15 cellular contexts compared by ENCODE assay signal in the genomic region with DNA sequence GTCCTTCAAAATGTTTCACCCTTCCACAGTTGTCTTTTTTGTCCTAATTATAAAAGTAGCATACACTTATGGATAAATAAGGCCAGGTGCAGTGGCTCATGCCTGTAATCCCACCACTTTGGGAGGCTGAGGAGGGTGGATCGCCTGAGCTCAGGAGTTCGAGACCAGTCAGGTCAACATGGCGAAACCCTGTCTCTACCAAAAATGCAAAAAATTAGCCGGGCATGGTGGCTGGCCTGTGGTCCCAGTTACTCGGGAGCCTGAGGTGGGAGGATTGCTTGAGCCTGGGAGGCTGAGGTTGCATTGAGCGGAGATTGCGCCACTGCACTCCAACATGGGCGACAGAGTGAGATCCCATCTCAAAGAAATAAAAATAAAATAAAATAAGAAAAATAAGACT. TPM values are rescaled to one million over a fixed set of nuclear protein-coding genes. Genes with fewer than 3 reads are reported as not detected.
DNase-seq lines count a peak whose midpoint lies in the region; ATAC-seq and TF ChIP-seq lines count a peak whose summit lies in the region.
"Had no signal": no experiment of that assay in that cellular context is flagged by ENCODE, and none has a peak within 500 bp of the region (broad histone marks: within the 10 kb centered on the region; RNA-seq: fewer than 3 reads in every experiment).

No MANE protein-coding gene starts in this region.

- H3K4me1 Mint-ChIP-seq in T-helper 17 cell: peaks cover 21% of the 10 kb centered on the region
- peaks cover 30 to 53% (median 33%) of the 10 kb centered on the region in 3 donors for H3K4me1 Mint-ChIP-seq in naive B cell
- peaks cover 13% of the 10 kb centered on the region for H3K4me1 Mint-ChIP-seq in chondrocyte (ENCODE audit: low read depth)

- H3K27ac Mint-ChIP-seq in T-helper 17 cell: no peak overlapping the region
- H3K27ac Mint-ChIP-seq in naive B cell: peak overlapping the region in 2 of 6 donors; percentile 38 to 82
- no peak overlapping the region for H3K27ac Mint-ChIP-seq in chondrocyte (ENCODE audit: unreplicated experiment)
- H3K27ac Mint-ChIP-seq: GM23338 had no signal

- H3K27ac ChIP-seq in right atrium auricular region (no peak overlapping the region), left ventricle myocardium inferior (replicated peaks) (no peak overlapping the region), uterus (no peak overlapping the region)
- H3K27ac ChIP-seq: A549 had no signal

- intact Hi-C loops in left ventricle myocardium inferior (cut with micrococcal nuclease): no loop called here
- intact Hi-C loops in uterus (cut with DNase I; ENCODE audit: low total_unique reads): no loop called here

- H3K27me3 Mint-ChIP-seq in T-helper 17 cell: peaks cover 10% of the 10 kb centered on the region
- H3K27me3 Mint-ChIP-seq in naive B cell: peaks cover 0 to 5% (median 0%) of the 10 kb centered on the region in 3 donors
- H3K27me3 Mint-ChIP-seq in chondrocyte (ENCODE audit: low read depth): peaks cover 2% of the 10 kb centered on the region

- TF ChIP-seq CTCF in right atrium auricular region (IDR thresholded peaks at IDR 0.05) (no peak), left ventricle myocardium inferior (IDR thresholded peaks at IDR 0.05; ENCODE audit: borderline replicate concordance) (no peak), chondrocyte (IDR thresholded peaks at IDR 0.05) (no peak), uterus (IDR thresholded peaks at IDR 0.05) (no peak)

- H3K27me3 ChIP-seq in right atrium auricular region (no peaks in the 10 kb centered on the region), left ventricle myocardium inferior (ENCODE audit: low read depth) (peaks cover 33% of the 10 kb centered on the region), uterus (no peaks in the 10 kb centered on the region)

- H3K36me3 Mint-ChIP-seq in T-helper 17 cell (ENCODE audit: low read depth): no peaks in the 10 kb centered on the region
- no peaks in the 10 kb centered on the region for H3K36me3 Mint-ChIP-seq in naive B cell
- no peaks in the 10 kb centered on the region for H3K36me3 Mint-ChIP-seq in chondrocyte (ENCODE audit: low read depth)

- H3K4me3 ChIP-seq in right atrium auricular region (no peak overlapping the region), left ventricle myocardium inferior (no peak overlapping the region), uterus (no peak overlapping the region)
- H3K4me3 ChIP-seq: A549, GM12878, GM23338 had no signal

- H3K9me3 Mint-ChIP-seq in naive B cell (peaks cover 0 to 2% (median 0%) of the 10 kb centered on the region in 7 donors), chondrocyte (ENCODE audit: low read depth) (no peaks in the 10 kb centered on the region)
- H3K9me3 Mint-ChIP-seq: GM23338 had no signal

- no peaks in the 10 kb centered on the region for H3K36me3 ChIP-seq in right atrium auricular region
- H3K36me3 ChIP-seq in left ventricle myocardium inferior: no peaks in the 10 kb centered on the region
- H3K36me3 ChIP-seq in uterus: no peaks in the 10 kb centered on the region

- DNase-seq in right atrium auricular region (ENCODE audit: low spot score) (peak; percentile 43), left ventricle myocardium inferior (no peak), T-helper 17 cell (no peak), naive B cell (no peak), amniotic stem cell (lab: John Stamatoyannopoulos, UW) (no peak), chondrocyte (ENCODE audit: low spot score) (no peak), uterus (no peak)
- DNase-seq: DMS79, H7 had no signal

- TF ChIP-seq POLR2A in uterus (IDR thresholded peaks at IDR 0.05): no peak

- ATAC-seq in T-helper 17 cell (no peak), naive B cell (ENCODE audit: low read depth in 2 of 2) (no peak)
- ATAC-seq: A549, GM12878, GM23338 had no signal

- H3K4me3 Mint-ChIP-seq in T-helper 17 cell: peak overlapping the region; percentile 15
- H3K4me3 Mint-ChIP-seq in naive B cell: peak overlapping the region in 5 of 8 donors; percentile 39 to 94 (median 88)
- H3K4me3 Mint-ChIP-seq in chondrocyte (ENCODE audit: unreplicated experiment): no peak overlapping the region

- H3K9me3 ChIP-seq in right atrium auricular region (no peaks in the 10 kb centered on the region), left ventricle myocardium inferior (replicated peaks) (no peaks in the 10 kb centered on the region), T-helper 17 cell (ENCODE audit: control insufficient read depth, low read length, poor library complexity, severe bottlenecking) (no peaks in the 10 kb centered on the region), uterus (no peaks in the 10 kb centered on the region)
- H3K9me3 ChIP-seq: A549 had no signal

- H3K4me1 ChIP-seq in right atrium auricular region: peaks cover 0 to 7% of the 10 kb centered on the region in 2 donors
- H3K4me1 ChIP-seq in left ventricle myocardium inferior: peaks cover 16% of the 10 kb centered on the region
- H3K4me1 ChIP-seq in uterus: no peaks in the 10 kb centered on the region

RNA-seq across cellular contexts. Expression of gene C5orf52, which starts 1.6 kb away (rescaled TPM):
- total RNA-seq in right atrium auricular region (not detected), left ventricle myocardium inferior (not detected), T-helper 17 cell (not detected), chondrocyte (not detected in 3 replicates), uterus (not detected)
- not detected for polyA plus RNA-seq in naive B cell (ENCODE audit: low read depth in 6 of 6)
- total RNA-seq: G401, GM12878, GM23338, H7 had no signal
- polyA plus RNA-seq: A549, AG04450, BJ, GM12878, GM23338 had no signal

RNA-seq across cellular contexts. Expression of gene SOX30, which starts 20.7 kb away (rescaled TPM):
- under 1 TPM in 1 of 2 donors, not detected in 1; 0.89 TPM for total RNA-seq in right atrium auricular region
- 0.08 TPM for total RNA-seq in left ventricle myocardium inferior
- total RNA-seq in T-helper 17 cell: under 1 TPM in 1 of 2 donors, not detected in 1; 0.44 TPM
- polyA plus RNA-seq in naive B cell (ENCODE audit: low read depth in 6 of 6): 1 to 10 TPM in 2 of 6 donors, under 1 TPM in 4; 0.42 to 1.1 (median 0.83) TPM
- total RNA-seq in chondrocyte: not detected in 3 replicates
- not detected for total RNA-seq in uterus
- total RNA-seq: G401 had no signal

RNA-seq across cellular contexts. Expression of gene THG1L, which starts 58.2 kb away (rescaled TPM):
- total RNA-seq in right atrium auricular region (1 to 10 TPM; 4.5 to 4.8 TPM), left ventricle myocardium inferior (6.6 TPM), T-helper 17 cell (1 to 10 TPM; 5.2 to 5.5 TPM), chondrocyte (7.0 to 10.1 TPM (median 9.2 TPM) in 3 replicates), uterus (10 to 100 TPM in 3 of 4 donors, 1 to 10 TPM in 1; 6.5 to 29.2 (median 19.6) TPM)
- 1 to 10 TPM; 3.8 to 8.4 (median 5.6) TPM for polyA plus RNA-seq in naive B cell (ENCODE audit: low read depth in 6 of 6)
